Comparison of ENCODE assay signal across 30 cellular contexts in genomic region chr17:80538484-80538883, GRCh38.
"Had no signal": no experiment of that assay in that cellular context is flagged by ENCODE, and none has a peak within 500 bp of the region (broad histone marks: within the 10 kb centered on the region; RNA-seq: fewer than 3 reads in every experiment).

No MANE protein-coding gene starts in this region.

- H3K27me3 ChIP-seq: adrenal gland, body of pancreas had no signal

- H3K9me3 Mint-ChIP-seq: activated CD4-positive, alpha-beta memory T cell treated with anti-CD3 and anti-CD28 coated beads for 36 hours; activated CD4-positive, alpha-beta T cell treated with anti-CD3 and anti-CD28 coated beads, Interleukin-2, amount 10 ng/mL, durations not matched to agents 24 days and 14 days; activated naive CD4-positive, alpha-beta T cell treated with anti-CD3 and anti-CD28 coated beads for 36 hours; activated naive CD4-positive, alpha-beta T cell treated with anti-CD3 and anti-CD28 coated beads, Interleukin-2, amount 50 U/mL, for 24 hours; activated naive CD8-positive, alpha-beta T cell treated with anti-CD3 and anti-CD28 coated beads for 36 hours; activated naive CD8-positive, alpha-beta T cell treated with anti-CD3 and anti-CD28 coated beads, Interleukin-2, amount 50 U/mL, for 24 hours; activated T-helper 1 cell treated with anti-CD3 and anti-CD28 coated beads, Interleukin-12 subunit alpha, Interleukin-12 subunit beta, Interleukin-2, Interleukin-4 antibody, amounts not matched to agents 30 ng/mL and 10 ng/mL and 1 ng/mL, durations not matched to agents 14 hours and 24 hours and 36 hours; activated T-helper 2 cell treated with anti-CD3 and anti-CD28 coated beads, Interferon-gamma antibody, Interleukin-2, Interleukin-4, amounts not matched to agents 10 μg/mL and 5 μg/mL and 100 μg/mL, durations not matched to agents 14 hours and 24 hours and 36 hours; effector memory CD8-positive, alpha-beta T cell; T-helper 1 cell treated with Interleukin-12 subunit alpha and Interleukin-12 subunit beta and Interleukin-4 antibody, amounts not matched to agents 30 μg/mL and 1 μg/mL, for 36 hours had no signal

- DNase-seq: activated CD4-positive, alpha-beta memory T cell treated with anti-CD3 and anti-CD28 coated beads for 36 hours; activated CD4-positive, CD25-positive, alpha-beta regulatory T cell; activated CD4-positive, CD25-positive, alpha-beta regulatory T cell treated with anti-CD3 and anti-CD28 coated beads, Interleukin-2, amount 50 U/mL, for 72 hours; activated CD8-positive, alpha-beta memory T cell treated with anti-CD3 and anti-CD28 coated beads, Interleukin-2, amount 10 ng/mL, durations not matched to agents 7 days and 5 days; activated CD8-positive, alpha-beta memory T cell treated with anti-CD3 and anti-CD28 coated beads, Interleukin-2, amount 50 U/mL, for 4 hours; activated effector memory CD4-positive, alpha-beta T cell treated with anti-CD3 and anti-CD28 coated beads, Interleukin-2, amount 50 U/mL, for 16 hours; activated naive CD8-positive, alpha-beta T cell treated with anti-CD3 and anti-CD28 coated beads for 36 hours; activated naive CD8-positive, alpha-beta T cell treated with anti-CD3 and anti-CD28 coated beads, Interleukin-2, amount 50 U/mL, for 24 hours; activated T-cell treated with anti-CD3 and anti-CD28 coated beads, Interleukin-2, amount 50 U/mL, for 1 hour; activated T-cell treated with anti-CD3 and anti-CD28 coated beads, Interleukin-2, amount 50 U/mL, for 48 hours; adrenal gland; aorta; body of pancreas; cortex of kidney; effector CD4-positive, alpha-beta T cell; effector memory CD8-positive, alpha-beta T cell; esophagus squamous epithelium; foreskin melanocyte; heart right ventricle; T-helper 9 cell had no signal

- H3K27ac ChIP-seq: adrenal gland, body of pancreas, epithelial cell of prostate, esophagus squamous epithelium, gastroesophageal sphincter, heart right ventricle had no signal

- H3K4me3 ChIP-seq: adrenal gland, body of pancreas, esophagus squamous epithelium, gastroesophageal sphincter, heart right ventricle had no signal

- H3K9me3 ChIP-seq: adrenal gland, body of pancreas, esophagus squamous epithelium, gastroesophageal sphincter, heart right ventricle had no signal

- H3K36me3 Mint-ChIP-seq: activated CD4-positive, alpha-beta memory T cell treated with anti-CD3 and anti-CD28 coated beads for 36 hours; activated CD8-positive, alpha-beta memory T cell treated with anti-CD3 and anti-CD28 coated beads, Interleukin-2, amount 10 ng/mL, durations not matched to agents 7 days and 5 days; activated naive CD4-positive, alpha-beta T cell treated with anti-CD3 and anti-CD28 coated beads, Interleukin-2, amount 50 U/mL, for 24 hours; activated naive CD8-positive, alpha-beta T cell treated with anti-CD3 and anti-CD28 coated beads for 36 hours had no signal

- H3K27ac Mint-ChIP-seq: activated CD4-positive, alpha-beta memory T cell treated with anti-CD3 and anti-CD28 coated beads for 36 hours; activated CD4-positive, alpha-beta T cell treated with anti-CD3 and anti-CD28 coated beads for 36 hours; activated CD4-positive, alpha-beta T cell treated with anti-CD3 and anti-CD28 coated beads, Interleukin-2, amount 10 ng/mL, durations not matched to agents 24 days and 14 days; activated CD8-positive, alpha-beta memory T cell treated with anti-CD3 and anti-CD28 coated beads, Interleukin-2, amount 10 ng/mL, durations not matched to agents 7 days and 5 days; activated CD8-positive, alpha-beta T cell treated with anti-CD3 and anti-CD28 coated beads, Interleukin-2, amount 10 ng/mL, durations not matched to agents 7 days and 5 days; activated naive CD4-positive, alpha-beta T cell treated with anti-CD3 and anti-CD28 coated beads for 36 hours; activated naive CD4-positive, alpha-beta T cell treated with anti-CD3 and anti-CD28 coated beads, Interleukin-2, amount 50 U/mL, for 24 hours; activated naive CD8-positive, alpha-beta T cell treated with anti-CD3 and anti-CD28 coated beads for 36 hours; activated naive CD8-positive, alpha-beta T cell treated with anti-CD3 and anti-CD28 coated beads, Interleukin-2, amount 50 U/mL, for 24 hours; activated T-helper 1 cell treated with anti-CD3 and anti-CD28 coated beads, Interleukin-12 subunit alpha, Interleukin-12 subunit beta, Interleukin-2, Interleukin-4 antibody, amounts not matched to agents 30 ng/mL and 10 ng/mL and 1 ng/mL, durations not matched to agents 14 hours and 24 hours and 36 hours; activated T-helper 2 cell treated with anti-CD3 and anti-CD28 coated beads, Interferon-gamma antibody, Interleukin-2, Interleukin-4, amounts not matched to agents 10 μg/mL and 5 μg/mL and 100 μg/mL, durations not matched to agents 14 hours and 24 hours and 36 hours; T-helper 1 cell treated with Interleukin-12 subunit alpha and Interleukin-12 subunit beta and Interleukin-4 antibody, amounts not matched to agents 30 μg/mL and 1 μg/mL, for 36 hours had no signal

- H3K4me3 Mint-ChIP-seq: activated CD4-positive, alpha-beta memory T cell treated with anti-CD3 and anti-CD28 coated beads for 36 hours; activated CD4-positive, alpha-beta T cell treated with anti-CD3 and anti-CD28 coated beads for 36 hours; activated CD4-positive, alpha-beta T cell treated with anti-CD3 and anti-CD28 coated beads, Interleukin-2, amount 10 ng/mL, durations not matched to agents 24 days and 14 days; activated CD8-positive, alpha-beta memory T cell treated with anti-CD3 and anti-CD28 coated beads, Interleukin-2, amount 10 ng/mL, durations not matched to agents 7 days and 5 days; activated CD8-positive, alpha-beta T cell treated with anti-CD3 and anti-CD28 coated beads, Interleukin-2, amount 10 ng/mL, durations not matched to agents 7 days and 5 days; activated naive CD4-positive, alpha-beta T cell treated with anti-CD3 and anti-CD28 coated beads for 36 hours; activated naive CD8-positive, alpha-beta T cell treated with anti-CD3 and anti-CD28 coated beads for 36 hours; activated naive CD8-positive, alpha-beta T cell treated with anti-CD3 and anti-CD28 coated beads, Interleukin-2, amount 50 U/mL, for 24 hours; effector memory CD8-positive, alpha-beta T cell had no signal

- H3K36me3 ChIP-seq: adrenal gland, esophagus squamous epithelium, gastroesophageal sphincter, heart right ventricle had no signal

- ATAC-seq: activated CD4-positive, alpha-beta T cell treated with anti-CD3 and anti-CD28 coated beads for 36 hours; activated CD8-positive, alpha-beta memory T cell treated with anti-CD3 and anti-CD28 coated beads, Interleukin-2, amount 10 ng/mL, durations not matched to agents 7 days and 5 days; activated CD8-positive, alpha-beta T cell treated with anti-CD3 and anti-CD28 coated beads, Interleukin-2, amount 10 ng/mL, durations not matched to agents 7 days and 5 days; activated naive CD8-positive, alpha-beta T cell treated with anti-CD3 and anti-CD28 coated beads, Interleukin-2, amount 50 U/mL, for 24 hours; body of pancreas; effector memory CD8-positive, alpha-beta T cell; gastroesophageal sphincter; heart right ventricle had no signal

- H3K4me1 ChIP-seq: body of pancreas, esophagus squamous epithelium had no signal
